8 cellular contexts compared by ENCODE assay signal in the genomic region with DNA sequence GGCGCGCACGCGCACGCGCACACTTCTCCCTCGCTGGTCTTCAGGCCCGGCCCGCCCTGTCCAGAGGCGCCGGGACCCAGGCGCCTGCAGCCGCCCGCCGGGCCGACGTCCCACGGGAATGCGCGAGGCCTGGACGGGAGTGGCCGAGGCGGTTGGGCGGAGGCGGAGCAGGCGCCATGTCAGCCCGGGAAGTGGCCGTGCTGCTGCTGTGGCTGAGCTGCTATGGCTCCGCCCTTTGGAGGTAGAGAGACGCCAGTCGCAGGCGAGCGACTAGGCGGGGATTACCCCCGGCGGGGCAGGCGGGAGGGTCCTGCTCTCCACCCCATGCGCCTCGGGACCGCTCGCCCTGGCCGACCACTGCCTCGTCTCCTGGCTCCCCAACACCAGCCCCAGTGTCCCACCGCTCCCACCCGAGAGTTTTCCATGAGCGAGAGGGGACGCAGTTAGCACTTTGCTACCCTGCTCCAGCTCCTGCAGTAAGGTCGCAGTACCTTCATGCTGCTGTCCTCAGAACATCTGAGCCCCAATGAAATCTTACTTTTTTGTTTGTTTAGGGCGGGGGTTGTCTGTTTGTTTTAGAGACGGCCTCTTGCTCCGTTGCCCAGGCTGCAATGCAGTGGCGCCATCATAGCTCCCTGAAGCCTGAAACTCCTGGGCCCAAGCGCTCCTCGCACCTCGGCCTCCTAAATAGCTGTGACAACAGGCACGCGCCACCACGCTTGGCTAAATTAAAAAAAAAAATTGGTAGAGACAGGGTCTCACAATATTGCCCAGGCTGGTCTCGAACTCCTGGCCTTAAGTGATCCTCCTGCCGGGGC. TPM values are rescaled to one million over a fixed set of nuclear protein-coding genes. Genes with fewer than 3 reads are reported as not detected.
A peak's percentile ranks its signal among the peaks of the same experiment; 100 is the strongest.
DNase-seq lines count a peak whose midpoint lies in the region; ATAC-seq, FAIRE-seq and TF ChIP-seq lines count a peak whose summit lies in the region.

A gene with protein sequence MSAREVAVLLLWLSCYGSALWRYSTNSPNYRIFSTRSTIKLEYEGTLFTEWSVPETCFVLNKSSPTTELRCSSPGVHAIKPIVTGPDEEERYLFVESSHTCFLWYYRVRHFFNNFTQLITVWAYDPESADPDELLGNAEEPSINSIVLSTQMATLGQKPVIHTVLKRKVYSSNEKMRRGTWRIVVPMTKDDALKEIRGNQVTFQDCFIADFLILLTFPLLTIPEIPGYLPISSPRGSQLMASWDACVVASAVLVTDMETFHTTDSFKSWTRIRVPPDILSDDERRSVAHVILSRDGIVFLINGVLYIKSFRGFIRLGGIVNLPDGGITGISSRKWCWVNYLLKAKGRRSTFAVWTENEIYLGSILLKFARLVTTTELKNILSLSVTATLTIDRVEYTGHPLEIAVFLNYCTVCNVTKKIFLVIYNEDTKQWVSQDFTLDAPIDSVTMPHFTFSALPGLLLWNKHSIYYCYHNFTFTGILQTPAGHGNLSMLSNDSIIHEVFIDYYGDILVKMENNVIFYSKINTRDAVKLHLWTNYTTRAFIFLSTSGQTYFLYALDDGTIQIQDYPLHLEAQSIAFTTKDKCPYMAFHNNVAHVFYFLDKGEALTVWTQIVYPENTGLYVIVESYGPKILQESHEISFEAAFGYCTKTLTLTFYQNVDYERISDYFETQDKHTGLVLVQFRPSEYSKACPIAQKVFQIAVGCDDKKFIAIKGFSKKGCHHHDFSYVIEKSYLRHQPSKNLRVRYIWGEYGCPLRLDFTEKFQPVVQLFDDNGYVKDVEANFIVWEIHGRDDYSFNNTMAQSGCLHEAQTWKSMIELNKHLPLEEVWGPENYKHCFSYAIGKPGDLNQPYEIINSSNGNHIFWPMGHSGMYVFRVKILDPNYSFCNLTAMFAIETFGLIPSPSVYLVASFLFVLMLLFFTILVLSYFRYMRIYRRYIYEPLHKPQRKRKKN (plus strand): TSS at position 20 of the 818 bp plus-strand sequence. CDS start 157 bp downstream, at position 177.

- H3K4me3 Mint-ChIP-seq in astrocyte (ENCODE audit: unreplicated experiment): peak within 1 kb of the TSS; percentile 82

- H4K20me1 ChIP-seq in astrocyte (ENCODE audit: insufficient read depth, low read length): no peaks in the 10 kb centered on the region

- H2AFZ ChIP-seq in astrocyte (ENCODE audit: low read depth, low read length): peak within 1 kb of the TSS; percentile 99

- H3K9ac ChIP-seq in astrocyte (ENCODE audit: low read length): peak within 1 kb of the TSS; percentile 86

- H3K9me3 Mint-ChIP-seq in astrocyte (ENCODE audit: unreplicated experiment): peaks cover 11% of the 10 kb centered on the region

- H3K4me3 ChIP-seq in astrocyte (ENCODE audit: insufficient read depth, low read depth, low read length): peak within 1 kb of the TSS; percentile 63
- H3K4me3 ChIP-seq in psoas muscle: peak within 1 kb of the TSS; percentile 68

- TF ChIP-seq CTCF in astrocyte (IDR thresholded peaks at IDR 0.05; ENCODE audit: insufficient read depth, low read depth, low read length): no peak
- TF ChIP-seq CTCF in psoas muscle (IDR thresholded peaks at IDR 0.05): no peak

- FAIRE-seq in astrocyte (lab: Jason Lieb, UNC): no peak

- peak within 1 kb of the TSS; percentile 56 for H3K27ac ChIP-seq in astrocyte (ENCODE audit: low read depth, low read length)
- H3K27ac ChIP-seq in psoas muscle: peak within 1 kb of the TSS; percentile 81

- DNase-seq in EL (peak; percentile 87), LHCN-M2 (ENCODE audit: low read depth) (peak; percentile 80), T follicular helper cell (ENCODE audit: low read depth) (peak; percentile 51), astrocyte (ENCODE audit: low read depth) (peak; percentile 79), hepatic stellate cell (ENCODE audit: low spot score) (peak; percentile 83), psoas muscle (peak; percentile 91 to 94), ureter (ENCODE audit: low spot score) (peak; percentile 86)

- WGBS in psoas muscle, 3 donors: 14 to 18% (median 14%) methylated on average over 55 to 60 of the region's 60 CpGs

- H3K27me3 ChIP-seq in astrocyte (ENCODE audit: insufficient read depth, low read length): no peaks in the 10 kb centered on the region
- H3K27me3 ChIP-seq in psoas muscle (ENCODE audit: insufficient read depth in 3 of 3, low read length in 2 of 3): no peaks in the 10 kb centered on the region

- H3K27me3 Mint-ChIP-seq in astrocyte (ENCODE audit: low read depth, unreplicated experiment): no peaks in the 10 kb centered on the region

- peaks cover 1% of the 10 kb centered on the region for H3K4me1 Mint-ChIP-seq in astrocyte (ENCODE audit: low read depth, unreplicated experiment)

- H3K36me3 ChIP-seq in astrocyte (ENCODE audit: insufficient read depth, low read length) (no peaks in the 10 kb centered on the region), psoas muscle (ENCODE audit: insufficient read depth in 1 of 2, low read depth in 1 of 2) (no peaks in the 10 kb centered on the region)

- H3K36me3 Mint-ChIP-seq in astrocyte (ENCODE audit: low read depth, unreplicated experiment): peaks cover 16% of the 10 kb centered on the region

- H3K79me2 ChIP-seq in astrocyte (ENCODE audit: insufficient read depth, low read length): no peaks in the 10 kb centered on the region

- ATAC-seq in GM21723 (IDR thresholded peaks at IDR 0.05; ENCODE audit: unreplicated experiment) (peak; percentile 100), psoas muscle (peak; percentile 98 to 99 (median 99))

- intact Hi-C loops in psoas muscle (cut with DNase I): loop anchor here (5.0 kb wide), 2 partner anchors 191 to 511 kb away; a partner anchor contains a TSS

- peak within 1 kb of the TSS; percentile 95 for H3K4me2 ChIP-seq in astrocyte (ENCODE audit: low read length)

- peak within 1 kb of the TSS; percentile 83 for H3K27ac Mint-ChIP-seq in astrocyte (ENCODE audit: unreplicated experiment)

- no peaks in the 10 kb centered on the region for H3K9me3 ChIP-seq in astrocyte (ENCODE audit: insufficient read depth, low read depth, low read length)
- no peaks in the 10 kb centered on the region for H3K9me3 ChIP-seq in psoas muscle

- H3K4me1 ChIP-seq in astrocyte (ENCODE audit: insufficient read depth, low read length) (peaks cover 4% of the 10 kb centered on the region), psoas muscle (peaks cover 8% of the 10 kb centered on the region)

RNA-seq across cellular contexts. Expression of the gene that starts here (rescaled TPM):
- total RNA-seq in LHCN-M2 (2014; rRNA removed) (0.11 and 0.19 TPM in 2 replicates), astrocyte (1.1 TPM in 2 replicates), psoas muscle (under 1 TPM; 0.30 to 0.60 (median 0.46) TPM), ureter (3.3 TPM)
- polyA plus RNA-seq in LHCN-M2 (2012): 0.02 TPM
- under 1 TPM; 0.15 to 0.48 (median 0.22) TPM for polyA plus RNA-seq in psoas muscle

Comparison
In these comparisons a context has a peak if more than half of its experiments do, and no peak if none do; other contexts are left out.
1. Peak in every context shown above with its lines: DNase-seq, ATAC-seq, H3K4me3 ChIP-seq and H3K27ac ChIP-seq.
2. Peak in DNase-seq in LHCN-M2; RNA of the gene not detected or under 1 TPM.
3. Peak in DNase-seq, ATAC-seq, H3K4me3 ChIP-seq and H3K27ac ChIP-seq in psoas muscle; RNA of the gene not detected or under 1 TPM.